ENCODE assay signal across 1 cellular context in the genomic region with DNA sequence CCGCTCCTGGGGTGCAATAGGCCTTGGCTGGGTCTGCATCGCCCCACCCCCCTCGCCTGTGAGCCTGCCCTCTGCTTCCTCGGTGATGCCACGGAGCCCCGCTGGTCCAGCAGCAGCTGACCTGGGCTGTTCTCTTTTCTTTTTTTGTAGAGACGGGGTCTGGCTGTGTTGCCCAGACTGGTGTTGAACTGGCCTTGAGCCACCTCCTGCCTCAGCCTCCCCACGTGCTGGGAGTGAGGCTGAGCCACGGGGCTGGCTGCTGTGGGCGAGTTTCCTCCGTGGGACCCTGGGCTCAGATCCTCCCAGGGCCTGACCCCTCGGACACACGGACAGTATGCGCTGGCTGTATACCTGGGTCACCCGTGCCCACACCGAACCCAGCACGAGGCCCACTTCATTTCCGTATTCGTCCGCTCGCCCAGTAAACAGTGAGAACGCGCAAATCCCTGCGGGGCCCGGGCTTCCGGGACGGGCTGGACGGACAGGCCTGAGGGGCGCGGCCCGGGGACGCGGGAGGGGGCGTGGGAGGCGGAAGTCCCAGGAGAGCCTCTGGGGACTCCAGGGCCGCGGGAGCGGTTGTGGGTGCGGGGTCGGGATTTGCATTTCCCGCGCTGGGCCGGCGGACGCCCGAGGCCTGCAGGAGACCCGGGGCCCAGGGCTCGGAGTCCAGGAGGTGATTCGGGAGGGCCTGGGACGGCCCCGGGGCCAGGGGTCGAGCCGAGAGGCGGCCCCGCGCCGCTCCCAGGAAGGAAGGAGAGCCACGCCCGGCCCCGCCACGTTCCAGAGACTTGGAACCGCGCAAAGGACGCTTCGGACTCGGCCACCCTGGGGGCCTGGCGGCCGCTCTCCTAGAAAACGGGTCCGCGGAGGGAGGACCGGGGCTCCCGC.
TF ChIP-seq lines count a peak whose summit lies in the region.

No MANE protein-coding gene starts in this region.

TF ChIP-seq in K562, 482 proteins besides CTCF, POLR2A, EP300 and RAD21 (continued from another document):
- TF ChIP-seq, protein P1, sequence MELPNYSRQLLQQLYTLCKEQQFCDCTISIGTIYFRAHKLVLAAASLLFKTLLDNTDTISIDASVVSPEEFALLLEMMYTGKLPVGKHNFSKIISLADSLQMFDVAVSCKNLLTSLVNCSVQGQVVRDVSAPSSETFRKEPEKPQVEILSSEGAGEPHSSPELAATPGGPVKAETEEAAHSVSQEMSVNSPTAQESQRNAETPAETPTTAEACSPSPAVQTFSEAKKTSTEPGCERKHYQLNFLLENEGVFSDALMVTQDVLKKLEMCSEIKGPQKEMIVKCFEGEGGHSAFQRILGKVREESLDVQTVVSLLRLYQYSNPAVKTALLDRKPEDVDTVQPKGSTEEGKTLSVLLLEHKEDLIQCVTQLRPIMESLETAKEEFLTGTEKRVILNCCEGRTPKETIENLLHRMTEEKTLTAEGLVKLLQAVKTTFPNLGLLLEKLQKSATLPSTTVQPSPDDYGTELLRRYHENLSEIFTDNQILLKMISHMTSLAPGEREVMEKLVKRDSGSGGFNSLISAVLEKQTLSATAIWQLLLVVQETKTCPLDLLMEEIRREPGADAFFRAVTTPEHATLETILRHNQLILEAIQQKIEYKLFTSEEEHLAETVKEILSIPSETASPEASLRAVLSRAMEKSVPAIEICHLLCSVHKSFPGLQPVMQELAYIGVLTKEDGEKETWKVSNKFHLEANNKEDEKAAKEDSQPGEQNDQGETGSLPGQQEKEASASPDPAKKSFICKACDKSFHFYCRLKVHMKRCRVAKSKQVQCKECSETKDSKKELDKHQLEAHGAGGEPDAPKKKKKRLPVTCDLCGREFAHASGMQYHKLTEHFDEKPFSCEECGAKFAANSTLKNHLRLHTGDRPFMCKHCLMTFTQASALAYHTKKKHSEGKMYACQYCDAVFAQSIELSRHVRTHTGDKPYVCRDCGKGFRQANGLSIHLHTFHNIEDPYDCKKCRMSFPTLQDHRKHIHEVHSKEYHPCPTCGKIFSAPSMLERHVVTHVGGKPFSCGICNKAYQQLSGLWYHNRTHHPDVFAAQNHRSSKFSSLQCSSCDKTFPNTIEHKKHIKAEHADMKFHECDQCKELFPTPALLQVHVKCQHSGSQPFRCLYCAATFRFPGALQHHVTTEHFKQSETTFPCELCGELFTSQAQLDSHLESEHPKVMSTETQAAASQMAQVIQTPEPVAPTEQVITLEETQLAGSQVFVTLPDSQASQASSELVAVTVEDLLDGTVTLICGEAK (IDR thresholded peaks at IDR 0.05), result no peak
- TF ChIP-seq, protein P1 (CRISPR knock-in tag; IDR thresholded peaks at IDR 0.05), result no peak
- TF ChIP-seq JUNB (CRISPR knock-in tag; conservative IDR thresholded peaks at IDR 0.05), result no peak
- no peak for TF ChIP-seq DMBX1 (CRISPR knock-in tag; IDR thresholded peaks at IDR 0.05; ENCODE audit: borderline replicate concordance)
- no peak for TF ChIP-seq KAT8 (IDR thresholded peaks at IDR 0.05; ENCODE audit: low read depth)
- TF ChIP-seq ZNF589 (CRISPR knock-in tag; IDR thresholded peaks at IDR 0.05; ENCODE audit: low read depth), result no peak
- TF ChIP-seq, protein P2, sequence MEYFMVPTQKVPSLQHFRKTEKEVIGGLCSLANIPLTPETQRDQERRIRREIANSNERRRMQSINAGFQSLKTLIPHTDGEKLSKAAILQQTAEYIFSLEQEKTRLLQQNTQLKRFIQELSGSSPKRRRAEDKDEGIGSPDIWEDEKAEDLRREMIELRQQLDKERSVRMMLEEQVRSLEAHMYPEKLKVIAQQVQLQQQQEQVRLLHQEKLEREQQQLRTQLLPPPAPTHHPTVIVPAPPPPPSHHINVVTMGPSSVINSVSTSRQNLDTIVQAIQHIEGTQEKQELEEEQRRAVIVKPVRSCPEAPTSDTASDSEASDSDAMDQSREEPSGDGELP (CRISPR knock-in tag; IDR thresholded peaks at IDR 0.05; ENCODE audit: borderline replicate concordance), result no peak
- TF ChIP-seq NCOA2 (IDR thresholded peaks at IDR 0.05; ENCODE audit: partially characterized antibody in 2 of 2), result no peak
- TF ChIP-seq, protein P3, sequence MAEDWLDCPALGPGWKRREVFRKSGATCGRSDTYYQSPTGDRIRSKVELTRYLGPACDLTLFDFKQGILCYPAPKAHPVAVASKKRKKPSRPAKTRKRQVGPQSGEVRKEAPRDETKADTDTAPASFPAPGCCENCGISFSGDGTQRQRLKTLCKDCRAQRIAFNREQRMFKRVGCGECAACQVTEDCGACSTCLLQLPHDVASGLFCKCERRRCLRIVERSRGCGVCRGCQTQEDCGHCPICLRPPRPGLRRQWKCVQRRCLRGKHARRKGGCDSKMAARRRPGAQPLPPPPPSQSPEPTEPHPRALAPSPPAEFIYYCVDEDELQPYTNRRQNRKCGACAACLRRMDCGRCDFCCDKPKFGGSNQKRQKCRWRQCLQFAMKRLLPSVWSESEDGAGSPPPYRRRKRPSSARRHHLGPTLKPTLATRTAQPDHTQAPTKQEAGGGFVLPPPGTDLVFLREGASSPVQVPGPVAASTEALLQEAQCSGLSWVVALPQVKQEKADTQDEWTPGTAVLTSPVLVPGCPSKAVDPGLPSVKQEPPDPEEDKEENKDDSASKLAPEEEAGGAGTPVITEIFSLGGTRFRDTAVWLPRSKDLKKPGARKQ (CRISPR knock-in tag; IDR thresholded peaks at IDR 0.05), result no peak
- TF ChIP-seq GTF2F1 (IDR thresholded peaks at IDR 0.05; ENCODE audit: low read depth, low read length), result no peak
- TF ChIP-seq, protein P4, sequence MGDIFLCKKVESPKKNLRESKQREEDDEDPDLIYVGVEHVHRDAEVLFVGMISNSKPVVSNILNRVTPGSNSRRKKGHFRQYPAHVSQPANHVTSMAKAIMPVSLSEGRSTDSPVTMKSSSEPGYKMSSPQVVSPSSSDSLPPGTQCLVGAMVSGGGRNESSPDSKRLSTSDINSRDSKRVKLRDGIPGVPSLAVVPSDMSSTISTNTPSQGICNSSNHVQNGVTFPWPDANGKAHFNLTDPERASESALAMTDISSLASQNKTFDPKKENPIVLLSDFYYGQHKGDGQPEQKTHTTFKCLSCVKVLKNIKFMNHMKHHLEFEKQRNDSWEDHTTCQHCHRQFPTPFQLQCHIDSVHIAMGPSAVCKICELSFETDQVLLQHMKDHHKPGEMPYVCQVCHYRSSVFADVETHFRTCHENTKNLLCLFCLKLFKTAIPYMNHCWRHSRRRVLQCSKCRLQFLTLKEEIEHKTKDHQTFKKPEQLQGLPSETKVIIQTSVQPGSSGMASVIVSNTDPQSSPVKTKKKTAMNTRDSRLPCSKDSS (IDR thresholded peaks at IDR 0.05; ENCODE audit: low read depth, partially characterized antibody), result no peak
- TF ChIP-seq HMGN3 (IDR thresholded peaks at IDR 0.05; ENCODE audit: borderline replicate concordance, extremely low read depth, insufficient read length, low read depth, low read length), result peak; percentile 37
- TF ChIP-seq ZNF121 (CRISPR knock-in tag; conservative IDR thresholded peaks at IDR 0.05), result peak; percentile 84
- no peak for TF ChIP-seq NR2C1 (IDR thresholded peaks at IDR 0.05)
- no peak for TF ChIP-seq NR2C1 (tag; IDR thresholded peaks at IDR 0.05)
- TF ChIP-seq ZNF57 (CRISPR knock-in tag; IDR thresholded peaks at IDR 0.05), result no peak
- no peak for TF ChIP-seq ZNF143 (CRISPR knock-in tag; IDR thresholded peaks at IDR 0.05)
- TF ChIP-seq DNMT1 (IDR thresholded peaks at IDR 0.05), result no peak
- no peak for TF ChIP-seq TAL1 (IDR thresholded peaks at IDR 0.05)
- TF ChIP-seq, protein P5, sequence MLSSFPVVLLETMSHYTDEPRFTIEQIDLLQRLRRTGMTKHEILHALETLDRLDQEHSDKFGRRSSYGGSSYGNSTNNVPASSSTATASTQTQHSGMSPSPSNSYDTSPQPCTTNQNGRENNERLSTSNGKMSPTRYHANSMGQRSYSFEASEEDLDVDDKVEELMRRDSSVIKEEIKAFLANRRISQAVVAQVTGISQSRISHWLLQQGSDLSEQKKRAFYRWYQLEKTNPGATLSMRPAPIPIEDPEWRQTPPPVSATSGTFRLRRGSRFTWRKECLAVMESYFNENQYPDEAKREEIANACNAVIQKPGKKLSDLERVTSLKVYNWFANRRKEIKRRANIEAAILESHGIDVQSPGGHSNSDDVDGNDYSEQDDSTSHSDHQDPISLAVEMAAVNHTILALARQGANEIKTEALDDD (IDR thresholded peaks at IDR 0.05), result no peak
- no peak for TF ChIP-seq ZKSCAN1 (IDR thresholded peaks at IDR 0.05; ENCODE audit: low read depth, low read length)
- TF ChIP-seq, protein P6, sequence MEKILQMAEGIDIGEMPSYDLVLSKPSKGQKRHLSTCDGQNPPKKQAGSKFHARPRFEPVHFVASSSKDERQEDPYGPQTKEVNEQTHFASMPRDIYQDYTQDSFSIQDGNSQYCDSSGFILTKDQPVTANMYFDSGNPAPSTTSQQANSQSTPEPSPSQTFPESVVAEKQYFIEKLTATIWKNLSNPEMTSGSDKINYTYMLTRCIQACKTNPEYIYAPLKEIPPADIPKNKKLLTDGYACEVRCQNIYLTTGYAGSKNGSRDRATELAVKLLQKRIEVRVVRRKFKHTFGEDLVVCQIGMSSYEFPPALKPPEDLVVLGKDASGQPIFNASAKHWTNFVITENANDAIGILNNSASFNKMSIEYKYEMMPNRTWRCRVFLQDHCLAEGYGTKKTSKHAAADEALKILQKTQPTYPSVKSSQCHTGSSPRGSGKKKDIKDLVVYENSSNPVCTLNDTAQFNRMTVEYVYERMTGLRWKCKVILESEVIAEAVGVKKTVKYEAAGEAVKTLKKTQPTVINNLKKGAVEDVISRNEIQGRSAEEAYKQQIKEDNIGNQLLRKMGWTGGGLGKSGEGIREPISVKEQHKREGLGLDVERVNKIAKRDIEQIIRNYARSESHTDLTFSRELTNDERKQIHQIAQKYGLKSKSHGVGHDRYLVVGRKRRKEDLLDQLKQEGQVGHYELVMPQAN (IDR thresholded peaks at IDR 0.05; ENCODE audit: borderline replicate concordance), result no peak
- no peak for TF ChIP-seq TEAD2 (tag; IDR thresholded peaks at IDR 0.05)
- TF ChIP-seq STAT5A (IDR thresholded peaks at IDR 0.05; ENCODE audit: borderline replicate concordance, low read length), result no peak
- no peak for TF ChIP-seq CEBPG (CRISPR knock-in tag; IDR thresholded peaks at IDR 0.05)
- TF ChIP-seq CEBPG (tag; conservative IDR thresholded peaks at IDR 0.05 in 1 of 2, IDR thresholded peaks at IDR 0.05 in 1 of 2), result no peak
- TF ChIP-seq FOXP1 (CRISPR knock-in tag; IDR thresholded peaks at IDR 0.05), result no peak
- no peak for TF ChIP-seq SRSF9 (IDR thresholded peaks at IDR 0.05; ENCODE audit: borderline replicate concordance, low read depth, low read length)
TF ChIP-seq in K562: peak in this region for 12.
